Comparison of ENCODE assay signal across 22 cellular contexts in genomic region chr6:39879535-39879934, GRCh38. TPM values are rescaled to one million over a fixed set of nuclear protein-coding genes. Genes with fewer than 3 reads are reported as not detected.
DNase-seq lines count a peak whose midpoint lies in the region; ATAC-seq, FAIRE-seq and TF ChIP-seq lines count a peak whose summit lies in the region.
"Had no signal": no experiment of that assay in that cellular context is flagged by ENCODE, and none has a peak within 500 bp of the region (broad histone marks: within the 10 kb centered on the region; RNA-seq: fewer than 3 reads in every experiment).

No MANE protein-coding gene starts in this region.

- no peak overlapping the region for H3K4me3 Mint-ChIP-seq in activated CD8-positive, alpha-beta memory T cell treated with anti-CD3 and anti-CD28 coated beads, Interleukin-2, amount 10 ng/mL, durations not matched to agents 7 days and 5 days
- H3K4me3 Mint-ChIP-seq: CD8-positive, alpha-beta memory T cell; HFFc6 had no signal

- no peaks in the 10 kb centered on the region for H3K27me3 Mint-ChIP-seq in activated CD8-positive, alpha-beta memory T cell treated with anti-CD3 and anti-CD28 coated beads, Interleukin-2, amount 10 ng/mL, durations not matched to agents 7 days and 5 days

- no peaks in the 10 kb centered on the region for H3K9me3 Mint-ChIP-seq in activated CD8-positive, alpha-beta memory T cell treated with anti-CD3 and anti-CD28 coated beads, Interleukin-2, amount 10 ng/mL, durations not matched to agents 7 days and 5 days (ENCODE audit: low read depth)
- H3K9me3 Mint-ChIP-seq: CD8-positive, alpha-beta memory T cell; HFFc6 had no signal

- DNase-seq in bronchial epithelial cell (ENCODE audit: low read depth) (no peak), fibroblast of the aortic adventitia (ENCODE audit: low read depth) (peak; percentile 39), osteoblast (ENCODE audit: insufficient read length, low spot score, missing footprints) (no peak), NCI-H2227 (lab: John Stamatoyannopoulos, UW; ENCODE audit: unreplicated experiment) (no peak), NCI-H226 (no peak)
- DNase-seq in activated CD8-positive, alpha-beta memory T cell treated with anti-CD3 and anti-CD28 coated beads, Interleukin-2, amount 10 ng/mL, durations not matched to agents 7 days and 5 days, result no peak
- DNase-seq in activated naive CD4-positive, alpha-beta T cell treated with anti-CD3 and anti-CD28 coated beads, Interleukin-2, amount 50 U/mL, for 16 hours, result no peak
- DNase-seq: 8988T; CD8-positive, alpha-beta memory T cell; HFFc6; Kasumi-1; MM.1S; NCI-H1092 treated with DMSO at 0.1 percent for 48 hours; NCI-H2081 treated with DMSO at 0.1 percent for 48 hours; NCI-H2227 treated with DMSO at 0.1 percent for 48 hours; NCI-H524 treated with DMSO at 0.1 percent for 48 hours; Right ventricle myocardium superior had no signal

- H3K36me3 ChIP-seq in ACC112 (ENCODE audit: insufficient read depth, low read length) (peaks cover 6% of the 10 kb centered on the region; the same call in 1 of the 2 replicates), bronchial epithelial cell (ENCODE audit: control insufficient read depth, insufficient read depth, low read length) (no peaks in the 10 kb centered on the region), osteoblast (ENCODE audit: insufficient read depth, low read length) (peaks cover 36% of the 10 kb centered on the region)
- H3K36me3 ChIP-seq: BLaER1 had no signal

- H2AFZ ChIP-seq in ACC112 (ENCODE audit: low read length, unreplicated experiment) (no peak overlapping the region), osteoblast (ENCODE audit: low read length) (no peak overlapping the region)

- H3K27ac ChIP-seq in ACC112 (ENCODE audit: low read depth, low read length) (peak overlapping the region; percentile 20; the same call in 1 of the 2 replicates), osteoblast (ENCODE audit: low read depth, low read length) (peak overlapping the region; percentile 99)
- H3K27ac ChIP-seq: BLaER1 had no signal

- no peaks in the 10 kb centered on the region for H3K9me3 ChIP-seq in osteoblast (ENCODE audit: low read depth, low read length)
- H3K9me3 ChIP-seq: BLaER1 had no signal

- peak overlapping the region; percentile 16 for H3K4me2 ChIP-seq in osteoblast (ENCODE audit: insufficient read depth, low read length)
- H3K4me2 ChIP-seq: BLaER1 had no signal

- H3K4me3 ChIP-seq in ACC112 (ENCODE audit: low read depth, low read length) (no peak overlapping the region), bronchial epithelial cell (ENCODE audit: low read depth, low read length) (no peak overlapping the region), fibroblast of the aortic adventitia (ENCODE audit: low read depth, low read length) (no peak overlapping the region), osteoblast (ENCODE audit: insufficient read depth, low read length) (no peak overlapping the region)
- H3K4me3 ChIP-seq: BLaER1 had no signal

- no peaks in the 10 kb centered on the region for H3K27me3 ChIP-seq in ACC112 (ENCODE audit: insufficient read depth, low read length)
- H3K27me3 ChIP-seq in bronchial epithelial cell (ENCODE audit: control insufficient read depth, insufficient read depth, low read length), result no peaks in the 10 kb centered on the region
- no peaks in the 10 kb centered on the region for H3K27me3 ChIP-seq in osteoblast (ENCODE audit: insufficient read depth, low read length)
- H3K27me3 ChIP-seq: BLaER1 had no signal

- H3K27ac Mint-ChIP-seq in activated CD8-positive, alpha-beta memory T cell treated with anti-CD3 and anti-CD28 coated beads, Interleukin-2, amount 10 ng/mL, durations not matched to agents 7 days and 5 days, result no peak overlapping the region
- H3K27ac Mint-ChIP-seq: CD8-positive, alpha-beta memory T cell; HFFc6 had no signal

- H3K4me1 Mint-ChIP-seq in activated CD8-positive, alpha-beta memory T cell treated with anti-CD3 and anti-CD28 coated beads, Interleukin-2, amount 10 ng/mL, durations not matched to agents 7 days and 5 days, result no peaks in the 10 kb centered on the region
- H3K4me1 Mint-ChIP-seq: CD8-positive, alpha-beta memory T cell had no signal

- no peaks in the 10 kb centered on the region for H3K36me3 Mint-ChIP-seq in activated CD8-positive, alpha-beta memory T cell treated with anti-CD3 and anti-CD28 coated beads, Interleukin-2, amount 10 ng/mL, durations not matched to agents 7 days and 5 days
- H3K36me3 Mint-ChIP-seq: CD8-positive, alpha-beta memory T cell had no signal

- no peak for ATAC-seq in activated CD8-positive, alpha-beta memory T cell treated with anti-CD3 and anti-CD28 coated beads, Interleukin-2, amount 10 ng/mL, durations not matched to agents 7 days and 5 days

- CTCF ChIA-PET in activated CD8-positive, alpha-beta memory T cell treated with anti-CD3 and anti-CD28 coated beads, Interleukin-2, amount 10 ng/mL, durations not matched to agents 7 days and 5 days (lab: Charles Lee), result interaction anchor here (1.4 kb wide), 1 partner anchor 15 kb away, joined by 3 read pairs; no protein-coding TSS in a partner anchor

- H4K20me1 ChIP-seq in osteoblast (ENCODE audit: insufficient read depth, low read length), result no peaks in the 10 kb centered on the region
- H4K20me1 ChIP-seq: BLaER1 had no signal

- H3K79me2 ChIP-seq in ACC112 (ENCODE audit: control insufficient read depth, insufficient read depth, low read length, unreplicated experiment), result no peaks in the 10 kb centered on the region
- no peaks in the 10 kb centered on the region for H3K79me2 ChIP-seq in osteoblast (ENCODE audit: insufficient read depth, low read length)

- no peak for TF ChIP-seq CTCF in bronchial epithelial cell (IDR thresholded peaks at IDR 0.05; ENCODE audit: insufficient read depth, low read length, severe bottlenecking)
- no peak for TF ChIP-seq CTCF in fibroblast of the aortic adventitia (IDR thresholded peaks at IDR 0.05; ENCODE audit: insufficient read depth, low read length)
- TF ChIP-seq CTCF in osteoblast (IDR thresholded peaks at IDR 0.05; ENCODE audit: extremely low read depth, low read depth, low read length), result no peak

- H3K4me1 ChIP-seq in ACC112 (ENCODE audit: control insufficient read depth, insufficient read depth, low read length, unreplicated experiment) (peaks cover 36% of the 10 kb centered on the region), osteoblast (ENCODE audit: insufficient read depth, low read length) (peaks cover 45% of the 10 kb centered on the region)
- H3K4me1 ChIP-seq: BLaER1 had no signal

- peak; percentile 28 for FAIRE-seq in bronchial epithelial cell (lab: Jason Lieb, UNC)
- FAIRE-seq: GM12892, H54, RCC 7860 had no signal

RNA-seq across cellular contexts. Expression of gene MOCS1, which starts 54.7 kb away (rescaled TPM):
- total RNA-seq in bronchial epithelial cell, result 1.3 and 4.1 TPM in 2 replicates
- 3.9 and 8.4 TPM in 2 replicates for total RNA-seq in fibroblast of the aortic adventitia (ENCODE audit: low replicate concordance)
- total RNA-seq in osteoblast, result 25.3 and 28.3 TPM in 2 replicates
- total RNA-seq in activated CD8-positive, alpha-beta memory T cell treated with anti-CD3 and anti-CD28 coated beads, Interleukin-2, amount 10 ng/mL, durations not matched to agents 7 days and 5 days, result under 1 TPM in 1 of 2 experiments, not detected in 1; 0.30 TPM
